Comparison of ENCODE assay signal across 27 cellular contexts in the genomic region with DNA sequence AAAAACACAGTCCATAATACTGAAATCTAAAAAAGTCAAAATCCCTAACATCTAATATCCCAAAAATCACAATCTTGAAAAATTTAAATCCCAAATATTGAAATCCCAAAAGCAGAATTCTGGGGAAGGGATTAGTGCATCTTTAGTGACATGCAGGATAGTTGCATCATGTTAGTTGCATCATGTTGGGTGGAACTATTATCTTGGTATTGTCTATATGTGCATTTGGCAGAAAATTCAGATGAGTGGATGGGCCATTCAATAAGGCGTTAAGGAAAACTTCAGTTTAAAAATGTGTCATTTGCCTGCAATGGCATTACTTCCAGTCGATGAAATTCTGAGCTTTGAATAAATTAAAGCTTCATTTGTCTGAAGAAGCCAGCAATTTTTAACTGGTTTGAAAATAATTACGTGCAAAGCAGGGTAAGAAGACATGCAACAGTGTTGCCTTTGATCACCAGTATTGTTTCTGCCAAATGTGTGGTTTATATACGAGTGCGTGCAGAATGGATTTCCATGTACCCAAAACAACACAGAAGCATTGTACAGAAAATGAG.
"Had no signal": no experiment of that assay in that cellular context is flagged by ENCODE, and none has a peak within 500 bp of the region (broad histone marks: within the 10 kb centered on the region; RNA-seq: fewer than 3 reads in every experiment).

No MANE protein-coding gene starts in this region.

- DNase-seq: colonic mucosa; cortex of kidney; effector CD8-positive, alpha-beta T cell; effector memory CD8-positive, alpha-beta T cell; endodermal cell; erythroblast; esophagus squamous epithelium; foreskin fibroblast; heart left ventricle; hypothalamus; immature natural killer cell; islet precursor cell; kidney; kidney glomerular epithelial cell; left lung; left ventricle myocardium superior; lower lobe of right lung; mesenchymal stem cell; mucosa of descending colon; naive B cell; naive thymus-derived CD8-positive, alpha-beta T cell had no signal

- FAIRE-seq: endometrium, frontal cortex, kidney had no signal

- H3K4me2 ChIP-seq: hepatocyte had no signal

- ATAC-seq: effector memory CD8-positive, alpha-beta T cell; esophagus mucosa; gastroesophageal sphincter; heart left ventricle; left lung; left ventricle myocardium superior; lower lobe of right lung; mucosa of descending colon; naive thymus-derived CD8-positive, alpha-beta T cell had no signal

- H3K4me3 ChIP-seq: colonic mucosa, esophagus squamous epithelium, gastroesophageal sphincter, heart left ventricle, hepatocyte, left lung, lower lobe of right lung, mucosa of descending colon had no signal

- H3K27ac ChIP-seq: colonic mucosa, epithelial cell of prostate, esophagus squamous epithelium, gastroesophageal sphincter, heart left ventricle, hepatocyte, left lung, lower lobe of right lung had no signal

- H3K36me3 ChIP-seq: colonic mucosa, esophagus squamous epithelium, gastroesophageal sphincter, heart left ventricle, left lung, lower lobe of right lung had no signal

- H3K27me3 ChIP-seq: colonic mucosa, hepatocyte, left lung had no signal

- H2AFZ ChIP-seq: hepatocyte had no signal

- H3K4me1 ChIP-seq: colonic mucosa, gastroesophageal sphincter, heart left ventricle, left lung, lower lobe of right lung had no signal

- H3K79me2 ChIP-seq: hepatocyte had no signal

- H3K9me3 ChIP-seq: colonic mucosa had no signal
